ENCODE assay signal across 1 cellular context in the genomic region with DNA sequence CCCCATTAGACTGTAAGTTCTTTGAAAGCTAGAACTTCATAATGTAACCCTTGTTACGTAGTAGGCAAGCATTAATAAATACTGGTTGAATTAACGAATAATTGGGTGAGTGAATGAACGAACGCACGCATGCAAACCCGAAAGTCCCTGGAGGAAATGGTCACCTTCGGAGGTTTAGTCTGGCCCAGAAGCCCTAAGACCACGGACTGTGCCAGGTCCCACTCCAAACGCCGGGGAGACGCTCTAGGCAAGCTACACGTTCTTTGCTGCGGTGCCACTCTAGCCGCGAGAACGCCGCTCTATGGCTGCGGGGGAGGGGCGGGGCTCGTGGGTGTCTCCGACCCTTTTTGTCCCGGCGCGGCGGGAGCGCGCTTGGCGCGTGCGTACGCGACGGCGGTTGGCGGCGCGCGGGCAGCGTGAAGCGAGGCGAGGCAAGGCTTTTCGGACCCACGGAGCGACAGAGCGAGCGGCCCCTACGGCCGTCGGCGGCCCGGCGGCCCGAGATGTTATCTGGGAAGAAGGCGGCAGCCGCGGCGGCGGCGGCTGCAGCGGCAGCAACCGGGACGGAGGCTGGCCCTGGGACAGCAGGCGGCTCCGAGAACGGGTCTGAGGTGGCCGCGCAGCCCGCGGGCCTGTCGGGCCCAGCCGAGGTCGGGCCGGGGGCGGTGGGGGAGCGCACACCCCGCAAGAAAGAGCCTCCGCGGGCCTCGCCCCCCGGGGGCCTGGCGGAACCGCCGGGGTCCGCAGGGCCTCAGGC.
TF ChIP-seq lines count a peak whose summit lies in the region.

A gene (plus strand): TSS at position 375 of the 757 bp plus-strand sequence. CDS start 129 bp downstream, at position 504.

TF ChIP-seq in HEK293, 187 proteins besides CTCF, POLR2A, EP300 and RAD21 (continued from another document and continues in another):
- TF ChIP-seq ZNF248 (tag by site-specific recombination; IDR thresholded peaks at IDR 0.05) = no peak
- TF ChIP-seq HOXA7 (CRISPR knock-in tag; IDR thresholded peaks at IDR 0.05; ENCODE audit: borderline replicate concordance) = no peak
- TF ChIP-seq, protein P1, sequence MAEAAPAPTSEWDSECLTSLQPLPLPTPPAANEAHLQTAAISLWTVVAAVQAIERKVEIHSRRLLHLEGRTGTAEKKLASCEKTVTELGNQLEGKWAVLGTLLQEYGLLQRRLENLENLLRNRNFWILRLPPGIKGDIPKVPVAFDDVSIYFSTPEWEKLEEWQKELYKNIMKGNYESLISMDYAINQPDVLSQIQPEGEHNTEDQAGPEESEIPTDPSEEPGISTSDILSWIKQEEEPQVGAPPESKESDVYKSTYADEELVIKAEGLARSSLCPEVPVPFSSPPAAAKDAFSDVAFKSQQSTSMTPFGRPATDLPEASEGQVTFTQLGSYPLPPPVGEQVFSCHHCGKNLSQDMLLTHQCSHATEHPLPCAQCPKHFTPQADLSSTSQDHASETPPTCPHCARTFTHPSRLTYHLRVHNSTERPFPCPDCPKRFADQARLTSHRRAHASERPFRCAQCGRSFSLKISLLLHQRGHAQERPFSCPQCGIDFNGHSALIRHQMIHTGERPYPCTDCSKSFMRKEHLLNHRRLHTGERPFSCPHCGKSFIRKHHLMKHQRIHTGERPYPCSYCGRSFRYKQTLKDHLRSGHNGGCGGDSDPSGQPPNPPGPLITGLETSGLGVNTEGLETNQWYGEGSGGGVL (tag by site-specific recombination; IDR thresholded peaks at IDR 0.05) = 0 out of 2 replicates have a peak, but pooled peaks have one; percentile 22
- TF ChIP-seq ZNF324 (tag by site-specific recombination; IDR thresholded peaks at IDR 0.05) = peak; percentile 96
- peak; percentile 90 for TF ChIP-seq ZFP69B (tag by site-specific recombination; IDR thresholded peaks at IDR 0.05)
- TF ChIP-seq, protein P2, sequence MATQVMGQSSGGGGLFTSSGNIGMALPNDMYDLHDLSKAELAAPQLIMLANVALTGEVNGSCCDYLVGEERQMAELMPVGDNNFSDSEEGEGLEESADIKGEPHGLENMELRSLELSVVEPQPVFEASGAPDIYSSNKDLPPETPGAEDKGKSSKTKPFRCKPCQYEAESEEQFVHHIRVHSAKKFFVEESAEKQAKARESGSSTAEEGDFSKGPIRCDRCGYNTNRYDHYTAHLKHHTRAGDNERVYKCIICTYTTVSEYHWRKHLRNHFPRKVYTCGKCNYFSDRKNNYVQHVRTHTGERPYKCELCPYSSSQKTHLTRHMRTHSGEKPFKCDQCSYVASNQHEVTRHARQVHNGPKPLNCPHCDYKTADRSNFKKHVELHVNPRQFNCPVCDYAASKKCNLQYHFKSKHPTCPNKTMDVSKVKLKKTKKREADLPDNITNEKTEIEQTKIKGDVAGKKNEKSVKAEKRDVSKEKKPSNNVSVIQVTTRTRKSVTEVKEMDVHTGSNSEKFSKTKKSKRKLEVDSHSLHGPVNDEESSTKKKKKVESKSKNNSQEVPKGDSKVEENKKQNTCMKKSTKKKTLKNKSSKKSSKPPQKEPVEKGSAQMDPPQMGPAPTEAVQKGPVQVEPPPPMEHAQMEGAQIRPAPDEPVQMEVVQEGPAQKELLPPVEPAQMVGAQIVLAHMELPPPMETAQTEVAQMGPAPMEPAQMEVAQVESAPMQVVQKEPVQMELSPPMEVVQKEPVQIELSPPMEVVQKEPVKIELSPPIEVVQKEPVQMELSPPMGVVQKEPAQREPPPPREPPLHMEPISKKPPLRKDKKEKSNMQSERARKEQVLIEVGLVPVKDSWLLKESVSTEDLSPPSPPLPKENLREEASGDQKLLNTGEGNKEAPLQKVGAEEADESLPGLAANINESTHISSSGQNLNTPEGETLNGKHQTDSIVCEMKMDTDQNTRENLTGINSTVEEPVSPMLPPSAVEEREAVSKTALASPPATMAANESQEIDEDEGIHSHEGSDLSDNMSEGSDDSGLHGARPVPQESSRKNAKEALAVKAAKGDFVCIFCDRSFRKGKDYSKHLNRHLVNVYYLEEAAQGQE (tag by site-specific recombination; IDR thresholded peaks at IDR 0.05) = 0 out of 2 replicates have a peak, but pooled peaks have one; percentile 14
- peak; percentile 15; the same call in 1 of the 2 replicates for TF ChIP-seq ZNF623 (tag by site-specific recombination; IDR thresholded peaks at IDR 0.05)
- TF ChIP-seq ZNF664 (tag by site-specific recombination; IDR thresholded peaks at IDR 0.05) = peak; percentile 75; the same call in 1 of the 2 replicates
- no peak for TF ChIP-seq HOXD13 (CRISPR knock-in tag; IDR thresholded peaks at IDR 0.05; ENCODE audit: borderline replicate concordance)
- TF ChIP-seq ZNF530 (tag by site-specific recombination; IDR thresholded peaks at IDR 0.05; ENCODE audit: low read depth) = no peak
- TF ChIP-seq ZNF701 (tag by site-specific recombination; IDR thresholded peaks at IDR 0.05) = no peak
- TF ChIP-seq ZNF214 (tag by site-specific recombination; IDR thresholded peaks at IDR 0.05; ENCODE audit: borderline replicate concordance) = no peak
- TF ChIP-seq TCF7L2 (IDR thresholded peaks at IDR 0.05; ENCODE audit: borderline replicate concordance, low read depth, low read length) = peak; percentile 86
- no peak for TF ChIP-seq ZNF514 (tag by site-specific recombination; IDR thresholded peaks at IDR 0.05)
- peak; percentile 96 for TF ChIP-seq ZFHX2 (tag by site-specific recombination; conservative IDR thresholded peaks at IDR 0.05)
- TF ChIP-seq ZNF266 (tag by site-specific recombination; IDR thresholded peaks at IDR 0.05; ENCODE audit: low read depth) = no peak
- no peak for TF ChIP-seq ZNF133 (tag by site-specific recombination; IDR thresholded peaks at IDR 0.05)
- no peak for TF ChIP-seq ZNF169 (tag by site-specific recombination; IDR thresholded peaks at IDR 0.05)
- no peak for TF ChIP-seq ZNF548 (tag by site-specific recombination; IDR thresholded peaks at IDR 0.05)
- peak; percentile 88 for TF ChIP-seq ZNF610 (tag by site-specific recombination; IDR thresholded peaks at IDR 0.05; ENCODE audit: borderline replicate concordance)
- TF ChIP-seq ZNF707 (tag by site-specific recombination; IDR thresholded peaks at IDR 0.05) = no peak
- TF ChIP-seq ZNF785 (tag by site-specific recombination; IDR thresholded peaks at IDR 0.05) = peak; percentile 82; the same call in 1 of the 2 replicates
- peak; percentile 59 for TF ChIP-seq ZBTB17 (tag by site-specific recombination; IDR thresholded peaks at IDR 0.05)
- no peak for TF ChIP-seq ZNF654 (tag by site-specific recombination; IDR thresholded peaks at IDR 0.05; ENCODE audit: low read depth)
- peak; percentile 87 for TF ChIP-seq ZNF843 (tag by site-specific recombination; IDR thresholded peaks at IDR 0.05)
- no peak for TF ChIP-seq ZNF157 (tag by site-specific recombination; IDR thresholded peaks at IDR 0.05)
- TF ChIP-seq, protein P3, sequence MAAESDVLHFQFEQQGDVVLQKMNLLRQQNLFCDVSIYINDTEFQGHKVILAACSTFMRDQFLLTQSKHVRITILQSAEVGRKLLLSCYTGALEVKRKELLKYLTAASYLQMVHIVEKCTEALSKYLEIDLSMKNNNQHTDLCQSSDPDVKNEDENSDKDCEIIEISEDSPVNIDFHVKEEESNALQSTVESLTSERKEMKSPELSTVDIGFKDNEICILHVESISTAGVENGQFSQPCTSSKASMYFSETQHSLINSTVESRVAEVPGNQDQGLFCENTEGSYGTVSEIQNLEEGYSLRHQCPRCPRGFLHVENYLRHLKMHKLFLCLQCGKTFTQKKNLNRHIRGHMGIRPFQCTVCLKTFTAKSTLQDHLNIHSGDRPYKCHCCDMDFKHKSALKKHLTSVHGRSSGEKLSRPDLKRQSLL (tag by site-specific recombination; IDR thresholded peaks at IDR 0.05) = no peak
- peak; percentile 86; the same call in 1 of the 2 replicates for TF ChIP-seq BCL11A (tag by site-specific recombination; IDR thresholded peaks at IDR 0.05; ENCODE audit: low read depth)
- no peak for TF ChIP-seq ZNF112 (tag by site-specific recombination; IDR thresholded peaks at IDR 0.05)
- TF ChIP-seq, protein P4, sequence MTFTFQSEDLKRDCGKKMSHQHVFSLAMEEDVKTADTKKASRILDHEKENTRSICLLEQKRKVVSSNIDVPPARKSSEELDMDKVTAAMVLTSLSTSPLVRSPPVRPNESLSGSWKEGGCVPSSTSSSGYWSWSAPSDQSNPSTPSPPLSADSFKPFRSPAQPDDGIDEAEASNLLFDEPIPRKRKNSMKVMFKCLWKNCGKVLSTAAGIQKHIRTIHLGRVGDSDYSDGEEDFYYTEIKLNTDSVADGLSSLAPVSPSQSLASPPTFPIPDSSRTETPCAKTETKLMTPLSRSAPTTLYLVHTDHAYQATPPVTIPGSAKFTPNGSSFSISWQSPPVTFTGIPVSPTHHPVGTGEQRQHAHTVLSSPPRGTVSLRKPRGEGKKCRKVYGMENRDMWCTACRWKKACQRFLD (tag by site-specific recombination; IDR thresholded peaks at IDR 0.05) = no peak
- TF ChIP-seq, protein P5, sequence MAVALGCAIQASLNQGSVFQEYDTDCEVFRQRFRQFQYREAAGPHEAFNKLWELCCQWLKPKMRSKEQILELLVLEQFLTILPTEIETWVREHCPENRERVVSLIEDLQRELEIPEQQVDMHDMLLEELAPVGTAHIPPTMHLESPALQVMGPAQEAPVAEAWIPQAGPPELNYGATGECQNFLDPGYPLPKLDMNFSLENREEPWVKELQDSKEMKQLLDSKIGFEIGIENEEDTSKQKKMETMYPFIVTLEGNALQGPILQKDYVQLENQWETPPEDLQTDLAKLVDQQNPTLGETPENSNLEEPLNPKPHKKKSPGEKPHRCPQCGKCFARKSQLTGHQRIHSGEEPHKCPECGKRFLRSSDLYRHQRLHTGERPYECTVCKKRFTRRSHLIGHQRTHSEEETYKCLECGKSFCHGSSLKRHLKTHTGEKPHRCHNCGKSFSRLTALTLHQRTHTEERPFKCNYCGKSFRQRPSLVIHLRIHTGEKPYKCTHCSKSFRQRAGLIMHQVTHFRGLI (tag by site-specific recombination; IDR thresholded peaks at IDR 0.05) = no peak
- TF ChIP-seq, protein P6, sequence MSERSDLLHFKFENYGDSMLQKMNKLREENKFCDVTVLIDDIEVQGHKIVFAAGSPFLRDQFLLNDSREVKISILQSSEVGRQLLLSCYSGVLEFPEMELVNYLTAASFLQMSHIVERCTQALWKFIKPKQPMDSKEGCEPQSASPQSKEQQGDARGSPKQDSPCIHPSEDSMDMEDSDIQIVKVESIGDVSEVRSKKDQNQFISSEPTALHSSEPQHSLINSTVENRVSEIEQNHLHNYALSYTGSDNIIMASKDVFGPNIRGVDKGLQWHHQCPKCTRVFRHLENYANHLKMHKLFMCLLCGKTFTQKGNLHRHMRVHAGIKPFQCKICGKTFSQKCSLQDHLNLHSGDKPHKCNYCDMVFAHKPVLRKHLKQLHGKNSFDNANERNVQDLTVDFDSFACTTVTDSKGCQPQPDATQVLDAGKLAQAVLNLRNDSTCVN (tag by site-specific recombination; optimal IDR thresholded peaks at IDR 0.05) = peak; percentile 98
- TF ChIP-seq, protein P7, sequence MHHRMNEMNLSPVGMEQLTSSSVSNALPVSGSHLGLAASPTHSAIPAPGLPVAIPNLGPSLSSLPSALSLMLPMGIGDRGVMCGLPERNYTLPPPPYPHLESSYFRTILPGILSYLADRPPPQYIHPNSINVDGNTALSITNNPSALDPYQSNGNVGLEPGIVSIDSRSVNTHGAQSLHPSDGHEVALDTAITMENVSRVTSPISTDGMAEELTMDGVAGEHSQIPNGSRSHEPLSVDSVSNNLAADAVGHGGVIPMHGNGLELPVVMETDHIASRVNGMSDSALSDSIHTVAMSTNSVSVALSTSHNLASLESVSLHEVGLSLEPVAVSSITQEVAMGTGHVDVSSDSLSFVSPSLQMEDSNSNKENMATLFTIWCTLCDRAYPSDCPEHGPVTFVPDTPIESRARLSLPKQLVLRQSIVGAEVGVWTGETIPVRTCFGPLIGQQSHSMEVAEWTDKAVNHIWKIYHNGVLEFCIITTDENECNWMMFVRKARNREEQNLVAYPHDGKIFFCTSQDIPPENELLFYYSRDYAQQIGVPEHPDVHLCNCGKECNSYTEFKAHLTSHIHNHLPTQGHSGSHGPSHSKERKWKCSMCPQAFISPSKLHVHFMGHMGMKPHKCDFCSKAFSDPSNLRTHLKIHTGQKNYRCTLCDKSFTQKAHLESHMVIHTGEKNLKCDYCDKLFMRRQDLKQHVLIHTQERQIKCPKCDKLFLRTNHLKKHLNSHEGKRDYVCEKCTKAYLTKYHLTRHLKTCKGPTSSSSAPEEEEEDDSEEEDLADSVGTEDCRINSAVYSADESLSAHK (tag by site-specific recombination; IDR thresholded peaks at IDR 0.05) = peak; percentile 71
- peak; percentile 95 for TF ChIP-seq TRIM28 (IDR thresholded peaks at IDR 0.05; ENCODE audit: borderline replicate concordance, low read length)
- TF ChIP-seq KLF1 (tag by site-specific recombination; IDR thresholded peaks at IDR 0.05) = peak; percentile 57; the same call in 1 of the 2 replicates
- TF ChIP-seq, protein P8, sequence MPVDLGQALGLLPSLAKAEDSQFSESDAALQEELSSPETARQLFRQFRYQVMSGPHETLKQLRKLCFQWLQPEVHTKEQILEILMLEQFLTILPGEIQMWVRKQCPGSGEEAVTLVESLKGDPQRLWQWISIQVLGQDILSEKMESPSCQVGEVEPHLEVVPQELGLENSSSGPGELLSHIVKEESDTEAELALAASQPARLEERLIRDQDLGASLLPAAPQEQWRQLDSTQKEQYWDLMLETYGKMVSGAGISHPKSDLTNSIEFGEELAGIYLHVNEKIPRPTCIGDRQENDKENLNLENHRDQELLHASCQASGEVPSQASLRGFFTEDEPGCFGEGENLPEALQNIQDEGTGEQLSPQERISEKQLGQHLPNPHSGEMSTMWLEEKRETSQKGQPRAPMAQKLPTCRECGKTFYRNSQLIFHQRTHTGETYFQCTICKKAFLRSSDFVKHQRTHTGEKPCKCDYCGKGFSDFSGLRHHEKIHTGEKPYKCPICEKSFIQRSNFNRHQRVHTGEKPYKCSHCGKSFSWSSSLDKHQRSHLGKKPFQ (tag by site-specific recombination; IDR thresholded peaks at IDR 0.05) = peak; percentile 66; the same call in 1 of the 2 replicates
- 0 out of 2 replicates have a peak, but pooled peaks have one; percentile 58 for TF ChIP-seq OVOL3 (tag by site-specific recombination; IDR thresholded peaks at IDR 0.05)
- peak; percentile 73 for TF ChIP-seq ZBTB21 (tag by site-specific recombination; IDR thresholded peaks at IDR 0.05)
- TF ChIP-seq, protein P9, sequence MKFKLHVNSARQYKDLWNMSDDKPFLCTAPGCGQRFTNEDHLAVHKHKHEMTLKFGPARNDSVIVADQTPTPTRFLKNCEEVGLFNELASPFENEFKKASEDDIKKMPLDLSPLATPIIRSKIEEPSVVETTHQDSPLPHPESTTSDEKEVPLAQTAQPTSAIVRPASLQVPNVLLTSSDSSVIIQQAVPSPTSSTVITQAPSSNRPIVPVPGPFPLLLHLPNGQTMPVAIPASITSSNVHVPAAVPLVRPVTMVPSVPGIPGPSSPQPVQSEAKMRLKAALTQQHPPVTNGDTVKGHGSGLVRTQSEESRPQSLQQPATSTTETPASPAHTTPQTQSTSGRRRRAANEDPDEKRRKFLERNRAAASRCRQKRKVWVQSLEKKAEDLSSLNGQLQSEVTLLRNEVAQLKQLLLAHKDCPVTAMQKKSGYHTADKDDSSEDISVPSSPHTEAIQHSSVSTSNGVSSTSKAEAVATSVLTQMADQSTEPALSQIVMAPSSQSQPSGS (tag by site-specific recombination; IDR thresholded peaks at IDR 0.05; ENCODE audit: low read depth) = no peak
